1 cellular context compared by ENCODE assay signal in the genomic region with DNA sequence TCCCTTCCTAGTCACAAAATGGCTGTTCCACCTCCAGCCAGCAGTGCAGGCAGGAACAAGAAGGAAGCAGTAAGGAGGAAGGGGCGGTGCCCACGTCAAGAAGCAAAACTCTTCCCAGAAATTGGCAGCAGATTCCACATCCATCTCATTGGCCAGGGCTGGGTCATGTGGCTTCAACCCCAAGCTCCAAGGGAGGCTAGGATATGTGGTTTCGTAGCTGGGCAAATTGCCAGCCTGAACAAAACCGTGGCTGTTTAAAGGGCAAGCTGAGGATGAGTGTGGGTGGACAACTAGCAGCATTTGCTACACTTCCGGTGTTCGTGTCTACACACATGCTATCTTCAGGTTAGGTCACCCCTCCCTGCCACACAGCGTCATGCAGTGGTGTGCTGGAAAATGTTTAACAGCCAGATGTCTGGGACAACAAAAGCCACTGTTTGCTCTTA.
TF ChIP-seq lines count a peak whose summit lies in the region.

No MANE protein-coding gene starts in this region.

TF ChIP-seq in K562, 482 proteins besides CTCF, POLR2A, EP300 and RAD21 (continued from another document):
- TF ChIP-seq, protein P1, sequence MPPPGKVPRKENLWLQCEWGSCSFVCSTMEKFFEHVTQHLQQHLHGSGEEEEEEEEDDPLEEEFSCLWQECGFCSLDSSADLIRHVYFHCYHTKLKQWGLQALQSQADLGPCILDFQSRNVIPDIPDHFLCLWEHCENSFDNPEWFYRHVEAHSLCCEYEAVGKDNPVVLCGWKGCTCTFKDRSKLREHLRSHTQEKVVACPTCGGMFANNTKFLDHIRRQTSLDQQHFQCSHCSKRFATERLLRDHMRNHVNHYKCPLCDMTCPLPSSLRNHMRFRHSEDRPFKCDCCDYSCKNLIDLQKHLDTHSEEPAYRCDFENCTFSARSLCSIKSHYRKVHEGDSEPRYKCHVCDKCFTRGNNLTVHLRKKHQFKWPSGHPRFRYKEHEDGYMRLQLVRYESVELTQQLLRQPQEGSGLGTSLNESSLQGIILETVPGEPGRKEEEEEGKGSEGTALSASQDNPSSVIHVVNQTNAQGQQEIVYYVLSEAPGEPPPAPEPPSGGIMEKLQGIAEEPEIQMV (tag; conservative IDR thresholded peaks at IDR 0.05; ENCODE audit: low read depth) = no peak
- TF ChIP-seq ETV1 (tag; conservative IDR thresholded peaks at IDR 0.05; ENCODE audit: low read depth) (peak; percentile 86), ZNF436 (CRISPR knock-in tag; IDR thresholded peaks at IDR 0.05) (no peak), ZNF384 (IDR thresholded peaks at IDR 0.05; ENCODE audit: low read depth, low read length) (no peak), YY1 (IDR thresholded peaks at IDR 0.05; ENCODE audit: borderline replicate concordance in 1 of 3, control insufficient read depth in 1 of 3, extremely low read depth in 1 of 3, insufficient read depth in 3 of 3, insufficient read length in 1 of 3, insufficient replicate concordance in 2 of 3, low read depth in 1 of 3, low read length in 2 of 3) (peak in 1 of 3 experiments; percentile 49), NR2C2 (CRISPR knock-in tag; IDR thresholded peaks at IDR 0.05) (no peak), NR2C2 (tag; IDR thresholded peaks at IDR 0.05) (peak; percentile 35; the same call in 1 of the 2 replicates), JUND (IDR thresholded peaks at IDR 0.05; ENCODE audit: borderline replicate concordance, low read depth, low read length) (no peak), JUND (tag; IDR thresholded peaks at IDR 0.05; ENCODE audit: borderline replicate concordance, low read depth, low read length) (0 out of 3 replicates have a peak, but pooled peaks have one; percentile 27), CBX3 (IDR thresholded peaks at IDR 0.05; ENCODE audit: borderline replicate concordance in 1 of 2, low read length in 2 of 2) (peak in 1 of 2 experiments; percentile 56; a peak in 1 of 3 replicates), FOS (IDR thresholded peaks at IDR 0.05; ENCODE audit: extremely low read depth, insufficient read length) (peak; percentile 18), ELF1 (tag; IDR thresholded peaks at IDR 0.05) (peak; percentile 61), MYC (IDR thresholded peaks at IDR 0.05; ENCODE audit: low read depth, low read length) (0 out of 2 replicates have a peak, but pooled peaks have one; percentile 22), MYC (CRISPR knock-in tag; IDR thresholded peaks at IDR 0.05; ENCODE audit: borderline replicate concordance, low read depth) (no peak), PYGO2 (tag; IDR thresholded peaks at IDR 0.05) (0 out of 2 replicates have a peak, but pooled peaks have one; percentile 39), RBM25 (IDR thresholded peaks at IDR 0.05; ENCODE audit: low read depth, low read length, severe bottlenecking) (peak; percentile 47), GABPA (tag; conservative IDR thresholded peaks at IDR 0.05; ENCODE audit: low read depth) (peak; percentile 79), EGR1 (conservative IDR thresholded peaks at IDR 0.05) (peak; percentile 41; the same call in 1 of the 2 replicates), XRCC4 (IDR thresholded peaks at IDR 0.05; ENCODE audit: extremely low read depth, insufficient read depth, insufficient read length) (no peak), FOXP1 (CRISPR knock-in tag; IDR thresholded peaks at IDR 0.05) (no peak), ATF1 (CRISPR knock-in tag; IDR thresholded peaks at IDR 0.05) (no peak), ATF1 (tag; IDR thresholded peaks at IDR 0.05) (peak; percentile 60; the same call in 1 of the 2 replicates), NFIC (IDR thresholded peaks at IDR 0.05) (peak; percentile 81), CREM (IDR thresholded peaks at IDR 0.05; ENCODE audit: low read depth) (0 out of 2 replicates have a peak, but pooled peaks have one; percentile 26)
- TF ChIP-seq, protein P2, sequence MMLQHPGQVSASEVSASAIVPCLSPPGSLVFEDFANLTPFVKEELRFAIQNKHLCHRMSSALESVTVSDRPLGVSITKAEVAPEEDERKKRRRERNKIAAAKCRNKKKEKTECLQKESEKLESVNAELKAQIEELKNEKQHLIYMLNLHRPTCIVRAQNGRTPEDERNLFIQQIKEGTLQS (IDR thresholded peaks at IDR 0.05) = 0 out of 2 replicates have a peak, but pooled peaks have one; percentile 10
- TF ChIP-seq, protein P2 (CRISPR knock-in tag; conservative IDR thresholded peaks at IDR 0.05) = no peak
- TF ChIP-seq, protein P3, sequence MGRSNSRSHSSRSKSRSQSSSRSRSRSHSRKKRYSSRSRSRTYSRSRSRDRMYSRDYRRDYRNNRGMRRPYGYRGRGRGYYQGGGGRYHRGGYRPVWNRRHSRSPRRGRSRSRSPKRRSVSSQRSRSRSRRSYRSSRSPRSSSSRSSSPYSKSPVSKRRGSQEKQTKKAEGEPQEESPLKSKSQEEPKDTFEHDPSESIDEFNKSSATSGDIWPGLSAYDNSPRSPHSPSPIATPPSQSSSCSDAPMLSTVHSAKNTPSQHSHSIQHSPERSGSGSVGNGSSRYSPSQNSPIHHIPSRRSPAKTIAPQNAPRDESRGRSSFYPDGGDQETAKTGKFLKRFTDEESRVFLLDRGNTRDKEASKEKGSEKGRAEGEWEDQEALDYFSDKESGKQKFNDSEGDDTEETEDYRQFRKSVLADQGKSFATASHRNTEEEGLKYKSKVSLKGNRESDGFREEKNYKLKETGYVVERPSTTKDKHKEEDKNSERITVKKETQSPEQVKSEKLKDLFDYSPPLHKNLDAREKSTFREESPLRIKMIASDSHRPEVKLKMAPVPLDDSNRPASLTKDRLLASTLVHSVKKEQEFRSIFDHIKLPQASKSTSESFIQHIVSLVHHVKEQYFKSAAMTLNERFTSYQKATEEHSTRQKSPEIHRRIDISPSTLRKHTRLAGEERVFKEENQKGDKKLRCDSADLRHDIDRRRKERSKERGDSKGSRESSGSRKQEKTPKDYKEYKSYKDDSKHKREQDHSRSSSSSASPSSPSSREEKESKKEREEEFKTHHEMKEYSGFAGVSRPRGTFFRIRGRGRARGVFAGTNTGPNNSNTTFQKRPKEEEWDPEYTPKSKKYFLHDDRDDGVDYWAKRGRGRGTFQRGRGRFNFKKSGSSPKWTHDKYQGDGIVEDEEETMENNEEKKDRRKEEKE (IDR thresholded peaks at IDR 0.05; ENCODE audit: borderline replicate concordance in 1 of 2, control insufficient read depth in 1 of 2, low read depth in 2 of 2, low read length in 1 of 2) = no peak
- TF ChIP-seq, protein P4, sequence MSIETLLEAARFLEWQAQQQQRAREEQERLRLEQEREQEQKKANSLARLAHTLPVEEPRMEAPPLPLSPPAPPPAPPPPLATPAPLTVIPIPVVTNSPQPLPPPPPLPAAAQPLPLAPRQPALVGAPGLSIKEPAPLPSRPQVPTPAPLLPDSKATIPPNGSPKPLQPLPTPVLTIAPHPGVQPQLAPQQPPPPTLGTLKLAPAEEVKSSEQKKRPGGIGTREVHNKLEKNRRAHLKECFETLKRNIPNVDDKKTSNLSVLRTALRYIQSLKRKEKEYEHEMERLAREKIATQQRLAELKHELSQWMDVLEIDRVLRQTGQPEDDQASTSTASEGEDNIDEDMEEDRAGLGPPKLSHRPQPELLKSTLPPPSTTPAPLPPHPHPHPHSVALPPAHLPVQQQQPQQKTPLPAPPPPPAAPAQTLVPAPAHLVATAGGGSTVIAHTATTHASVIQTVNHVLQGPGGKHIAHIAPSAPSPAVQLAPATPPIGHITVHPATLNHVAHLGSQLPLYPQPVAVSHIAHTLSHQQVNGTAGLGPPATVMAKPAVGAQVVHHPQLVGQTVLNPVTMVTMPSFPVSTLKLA (conservative IDR thresholded peaks at IDR 0.05) = 0 out of 4 replicates have a peak, but pooled peaks of 1 of the 2 experiments have one; percentile 32
- TF ChIP-seq, protein P5, sequence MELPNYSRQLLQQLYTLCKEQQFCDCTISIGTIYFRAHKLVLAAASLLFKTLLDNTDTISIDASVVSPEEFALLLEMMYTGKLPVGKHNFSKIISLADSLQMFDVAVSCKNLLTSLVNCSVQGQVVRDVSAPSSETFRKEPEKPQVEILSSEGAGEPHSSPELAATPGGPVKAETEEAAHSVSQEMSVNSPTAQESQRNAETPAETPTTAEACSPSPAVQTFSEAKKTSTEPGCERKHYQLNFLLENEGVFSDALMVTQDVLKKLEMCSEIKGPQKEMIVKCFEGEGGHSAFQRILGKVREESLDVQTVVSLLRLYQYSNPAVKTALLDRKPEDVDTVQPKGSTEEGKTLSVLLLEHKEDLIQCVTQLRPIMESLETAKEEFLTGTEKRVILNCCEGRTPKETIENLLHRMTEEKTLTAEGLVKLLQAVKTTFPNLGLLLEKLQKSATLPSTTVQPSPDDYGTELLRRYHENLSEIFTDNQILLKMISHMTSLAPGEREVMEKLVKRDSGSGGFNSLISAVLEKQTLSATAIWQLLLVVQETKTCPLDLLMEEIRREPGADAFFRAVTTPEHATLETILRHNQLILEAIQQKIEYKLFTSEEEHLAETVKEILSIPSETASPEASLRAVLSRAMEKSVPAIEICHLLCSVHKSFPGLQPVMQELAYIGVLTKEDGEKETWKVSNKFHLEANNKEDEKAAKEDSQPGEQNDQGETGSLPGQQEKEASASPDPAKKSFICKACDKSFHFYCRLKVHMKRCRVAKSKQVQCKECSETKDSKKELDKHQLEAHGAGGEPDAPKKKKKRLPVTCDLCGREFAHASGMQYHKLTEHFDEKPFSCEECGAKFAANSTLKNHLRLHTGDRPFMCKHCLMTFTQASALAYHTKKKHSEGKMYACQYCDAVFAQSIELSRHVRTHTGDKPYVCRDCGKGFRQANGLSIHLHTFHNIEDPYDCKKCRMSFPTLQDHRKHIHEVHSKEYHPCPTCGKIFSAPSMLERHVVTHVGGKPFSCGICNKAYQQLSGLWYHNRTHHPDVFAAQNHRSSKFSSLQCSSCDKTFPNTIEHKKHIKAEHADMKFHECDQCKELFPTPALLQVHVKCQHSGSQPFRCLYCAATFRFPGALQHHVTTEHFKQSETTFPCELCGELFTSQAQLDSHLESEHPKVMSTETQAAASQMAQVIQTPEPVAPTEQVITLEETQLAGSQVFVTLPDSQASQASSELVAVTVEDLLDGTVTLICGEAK (IDR thresholded peaks at IDR 0.05) = peak; percentile 78
- TF ChIP-seq, protein P5 (CRISPR knock-in tag; IDR thresholded peaks at IDR 0.05) = no peak
- TF ChIP-seq, protein P6, sequence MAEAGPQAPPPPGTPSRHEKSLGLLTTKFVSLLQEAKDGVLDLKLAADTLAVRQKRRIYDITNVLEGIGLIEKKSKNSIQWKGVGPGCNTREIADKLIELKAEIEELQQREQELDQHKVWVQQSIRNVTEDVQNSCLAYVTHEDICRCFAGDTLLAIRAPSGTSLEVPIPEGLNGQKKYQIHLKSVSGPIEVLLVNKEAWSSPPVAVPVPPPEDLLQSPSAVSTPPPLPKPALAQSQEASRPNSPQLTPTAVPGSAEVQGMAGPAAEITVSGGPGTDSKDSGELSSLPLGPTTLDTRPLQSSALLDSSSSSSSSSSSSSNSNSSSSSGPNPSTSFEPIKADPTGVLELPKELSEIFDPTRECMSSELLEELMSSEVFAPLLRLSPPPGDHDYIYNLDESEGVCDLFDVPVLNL (CRISPR knock-in tag; IDR thresholded peaks at IDR 0.05; ENCODE audit: low read depth) = no peak
- TF ChIP-seq, protein P7, sequence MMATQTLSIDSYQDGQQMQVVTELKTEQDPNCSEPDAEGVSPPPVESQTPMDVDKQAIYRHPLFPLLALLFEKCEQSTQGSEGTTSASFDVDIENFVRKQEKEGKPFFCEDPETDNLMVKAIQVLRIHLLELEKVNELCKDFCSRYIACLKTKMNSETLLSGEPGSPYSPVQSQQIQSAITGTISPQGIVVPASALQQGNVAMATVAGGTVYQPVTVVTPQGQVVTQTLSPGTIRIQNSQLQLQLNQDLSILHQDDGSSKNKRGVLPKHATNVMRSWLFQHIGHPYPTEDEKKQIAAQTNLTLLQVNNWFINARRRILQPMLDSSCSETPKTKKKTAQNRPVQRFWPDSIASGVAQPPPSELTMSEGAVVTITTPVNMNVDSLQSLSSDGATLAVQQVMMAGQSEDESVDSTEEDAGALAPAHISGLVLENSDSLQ (IDR thresholded peaks at IDR 0.05) = 0 out of 2 replicates have a peak, but pooled peaks have one; percentile 6
- TF ChIP-seq, protein P8, sequence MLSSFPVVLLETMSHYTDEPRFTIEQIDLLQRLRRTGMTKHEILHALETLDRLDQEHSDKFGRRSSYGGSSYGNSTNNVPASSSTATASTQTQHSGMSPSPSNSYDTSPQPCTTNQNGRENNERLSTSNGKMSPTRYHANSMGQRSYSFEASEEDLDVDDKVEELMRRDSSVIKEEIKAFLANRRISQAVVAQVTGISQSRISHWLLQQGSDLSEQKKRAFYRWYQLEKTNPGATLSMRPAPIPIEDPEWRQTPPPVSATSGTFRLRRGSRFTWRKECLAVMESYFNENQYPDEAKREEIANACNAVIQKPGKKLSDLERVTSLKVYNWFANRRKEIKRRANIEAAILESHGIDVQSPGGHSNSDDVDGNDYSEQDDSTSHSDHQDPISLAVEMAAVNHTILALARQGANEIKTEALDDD (IDR thresholded peaks at IDR 0.05) = peak; percentile 33; the same call in 1 of the 2 replicates
